Comparison of ENCODE assay signal across 8 cellular contexts in the genomic region with DNA sequence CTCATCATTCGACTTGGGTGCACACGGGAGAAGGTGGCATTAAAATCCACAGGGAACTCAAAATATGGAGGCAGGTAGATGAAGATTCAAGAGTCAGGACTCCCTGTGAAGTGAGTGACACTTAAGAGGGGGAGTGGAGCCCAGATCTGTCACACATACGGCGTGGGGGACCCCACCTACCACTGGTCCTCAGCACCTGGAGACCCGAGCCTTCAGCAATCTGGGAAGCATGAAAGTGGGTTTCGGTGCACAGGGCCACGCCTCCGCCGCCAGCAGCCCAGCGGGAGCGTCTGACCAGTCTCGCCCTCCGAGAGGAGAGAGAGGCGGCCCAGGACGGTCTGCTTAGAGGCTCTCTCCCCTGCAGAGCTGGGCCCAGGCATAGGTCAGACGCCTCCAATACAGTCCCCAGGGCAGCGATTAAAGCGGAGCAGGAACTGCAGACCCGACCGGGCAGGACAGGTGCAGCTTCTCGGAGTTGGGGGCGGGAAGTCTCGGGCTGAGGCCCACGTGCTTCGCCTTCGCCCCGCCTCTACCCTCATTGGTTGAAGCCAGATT. TPM values are rescaled to one million over a fixed set of nuclear protein-coding genes. Genes with fewer than 3 reads are reported as not detected.
A peak's percentile ranks its signal among the peaks of the same experiment; 100 is the strongest.
DNase-seq lines count a peak whose midpoint lies in the region; ATAC-seq and TF ChIP-seq lines count a peak whose summit lies in the region.

No MANE protein-coding gene starts in this region.

- ATAC-seq in CD4-positive, alpha-beta T cell (ENCODE audit: poor library complexity): no peak
- ATAC-seq in effector memory CD8-positive, alpha-beta T cell (replicated peaks): no peak

- peak overlapping the region; percentile 52 for H3K4me3 ChIP-seq in Jurkat, Clone E6-1 (ENCODE audit: low read length)

- H3K36me3 Mint-ChIP-seq in CD4-positive, alpha-beta T cell (ENCODE audit: low read depth): no peaks in the 10 kb centered on the region
- H3K36me3 Mint-ChIP-seq in effector memory CD8-positive, alpha-beta T cell (ENCODE audit: insufficient read depth): no peaks in the 10 kb centered on the region
- H3K36me3 Mint-ChIP-seq in neural crest cell (ENCODE audit: low read depth): no peaks in the 10 kb centered on the region

- CTCF ChIA-PET in CD4-positive, alpha-beta T cell (lab: Charles Lee): interaction anchor here (0.8 to 1.7 kb wide), 5 partner anchors 8 to 172 kb away, joined by 3 to 13 read pairs (median 3); a partner anchor contains a TSS

- peak overlapping the region; percentile 69 for H3K4me3 Mint-ChIP-seq in CD4-positive, alpha-beta T cell
- peak overlapping the region; percentile 68 to 85 for H3K4me3 Mint-ChIP-seq in effector memory CD8-positive, alpha-beta T cell
- H3K4me3 Mint-ChIP-seq in neural crest cell: peak overlapping the region; percentile 90

- POLR2A ChIA-PET in CD4-positive, alpha-beta T cell (lab: Charles Lee): interaction anchor here (1.0 to 1.7 kb wide), 3 partner anchors 8 to 95 kb away, joined by 3 to 25 read pairs (median 13); a partner anchor contains a TSS

- H3K4me1 Mint-ChIP-seq in CD4-positive, alpha-beta T cell (ENCODE audit: low read depth): peaks cover 21% of the 10 kb centered on the region
- H3K4me1 Mint-ChIP-seq in effector memory CD8-positive, alpha-beta T cell (ENCODE audit: low read depth in 2 of 2): peaks cover 11 to 16% of the 10 kb centered on the region in 2 donors
- H3K4me1 Mint-ChIP-seq in neural crest cell: peaks cover 16% of the 10 kb centered on the region

- no peak for DNase-seq in CD4-positive, alpha-beta T cell
- DNase-seq in Jurkat, Clone E6-1 (ENCODE audit: low read depth, low spot score): no peak
- DNase-seq in effector memory CD8-positive, alpha-beta T cell: no peak
- DNase-seq in neural crest cell (ENCODE audit: low read depth, low spot score) (no peak), H4 (ENCODE audit: low spot score) (no peak), NCI-H69 (lab: John Stamatoyannopoulos, UW) (no peak), posterior cingulate gyrus (no peak), activated gamma-delta T cell treated with Interleukin-2 at 50 U/mL for 16 hours (no peak)

- no peaks in the 10 kb centered on the region for H3K9me3 ChIP-seq in CD4-positive, alpha-beta T cell (ENCODE audit: control insufficient read depth, low read length)

- peaks cover 87% of the 10 kb centered on the region for H3K27me3 Mint-ChIP-seq in CD4-positive, alpha-beta T cell
- H3K27me3 Mint-ChIP-seq in effector memory CD8-positive, alpha-beta T cell: peaks cover 11 to 24% of the 10 kb centered on the region in 2 donors
- H3K27me3 Mint-ChIP-seq in neural crest cell (ENCODE audit: low read depth): no peaks in the 10 kb centered on the region

- intact Hi-C loops in CD4-positive, alpha-beta T cell (cut with DNase I, micrococcal nuclease): loop anchor here in 1 of 2 experiments (2.0 to 5.0 kb wide), 3 partner anchors 26 to 179 kb away; no protein-coding TSS in a partner anchor
- intact Hi-C loops in posterior cingulate gyrus (cut with DNase I): loop anchor here (5.0 kb wide), 1 partner anchor 174 kb away; no protein-coding TSS in a partner anchor

- no peak overlapping the region for H3K27ac ChIP-seq in CD4-positive, alpha-beta T cell (ENCODE audit: low read depth, low read length)

- TF ChIP-seq CTCF in CD4-positive, alpha-beta T cell (IDR thresholded peaks at IDR 0.05): no peak
- no peak for TF ChIP-seq CTCF in neural crest cell (conservative IDR thresholded peaks at IDR 0.05)

- H3K27me3 ChIP-seq in CD4-positive, alpha-beta T cell (ENCODE audit: control insufficient read depth, insufficient read depth, low read length): peaks cover 81% of the 10 kb centered on the region

- H3K27ac Mint-ChIP-seq in CD4-positive, alpha-beta T cell: no peak overlapping the region
- peak overlapping the region in 1 of 2 donors; percentile 23 for H3K27ac Mint-ChIP-seq in effector memory CD8-positive, alpha-beta T cell
- H3K27ac Mint-ChIP-seq in neural crest cell (ENCODE audit: unreplicated experiment): peak overlapping the region; percentile 84

- H3K9me3 Mint-ChIP-seq in CD4-positive, alpha-beta T cell: no peaks in the 10 kb centered on the region
- no peaks in the 10 kb centered on the region for H3K9me3 Mint-ChIP-seq in effector memory CD8-positive, alpha-beta T cell
- H3K9me3 Mint-ChIP-seq in neural crest cell: no peaks in the 10 kb centered on the region

RNA-seq across cellular contexts. Expression of a gene that starts 0.6 kb away (rescaled TPM):
- 1 to 10 TPM; 1.6 to 1.8 TPM for total RNA-seq in CD4-positive, alpha-beta T cell
- polyA plus RNA-seq in Jurkat, Clone E6-1 (2012; ENCODE audit: insufficient read depth, insufficient read length): 10.6 TPM
- total RNA-seq in neural crest cell: 31.0 and 37.2 TPM in 2 replicates
- total RNA-seq in H4 (2014; rRNA removed; shearing (Covaris generic)): 8.4 and 8.7 TPM in 2 replicates

RNA-seq across cellular contexts. Expression of a gene that starts 27.9 kb away (rescaled TPM):
- total RNA-seq in CD4-positive, alpha-beta T cell: 1 to 10 TPM; 4.3 to 4.9 TPM
- polyA plus RNA-seq in Jurkat, Clone E6-1 (2012; ENCODE audit: insufficient read depth, insufficient read length): 4.9 TPM
- total RNA-seq in neural crest cell: 13.2 TPM in 2 replicates
- total RNA-seq in H4 (2014; rRNA removed; shearing (Covaris generic)): 6.1 and 7.0 TPM in 2 replicates

RNA-seq across cellular contexts. Expression of a gene that starts 54.9 kb away (rescaled TPM):
- total RNA-seq in CD4-positive, alpha-beta T cell: 1,000 to 10,000 TPM; 1,884 to 1,993 TPM
- polyA plus RNA-seq in Jurkat, Clone E6-1 (2012; ENCODE audit: insufficient read depth, insufficient read length): 1,946 TPM
- 1,131 and 1,237 TPM in 2 replicates for total RNA-seq in neural crest cell
- total RNA-seq in H4 (2014; rRNA removed; shearing (Covaris generic)): 2,219 and 2,463 TPM in 2 replicates

RNA-seq across cellular contexts. Expression of a gene that starts 55.0 kb away (rescaled TPM):
- total RNA-seq in CD4-positive, alpha-beta T cell: 10 to 100 TPM; 11.4 to 16.0 TPM
- polyA plus RNA-seq in Jurkat, Clone E6-1 (2012; ENCODE audit: insufficient read depth, insufficient read length): 15.6 TPM
- 17.3 and 21.5 TPM in 2 replicates for total RNA-seq in neural crest cell
- 2.6 and 5.7 TPM in 2 replicates for total RNA-seq in H4 (2014; rRNA removed; shearing (Covaris generic))
